ENCODE assay signal across 1 cellular context in the genomic region with DNA sequence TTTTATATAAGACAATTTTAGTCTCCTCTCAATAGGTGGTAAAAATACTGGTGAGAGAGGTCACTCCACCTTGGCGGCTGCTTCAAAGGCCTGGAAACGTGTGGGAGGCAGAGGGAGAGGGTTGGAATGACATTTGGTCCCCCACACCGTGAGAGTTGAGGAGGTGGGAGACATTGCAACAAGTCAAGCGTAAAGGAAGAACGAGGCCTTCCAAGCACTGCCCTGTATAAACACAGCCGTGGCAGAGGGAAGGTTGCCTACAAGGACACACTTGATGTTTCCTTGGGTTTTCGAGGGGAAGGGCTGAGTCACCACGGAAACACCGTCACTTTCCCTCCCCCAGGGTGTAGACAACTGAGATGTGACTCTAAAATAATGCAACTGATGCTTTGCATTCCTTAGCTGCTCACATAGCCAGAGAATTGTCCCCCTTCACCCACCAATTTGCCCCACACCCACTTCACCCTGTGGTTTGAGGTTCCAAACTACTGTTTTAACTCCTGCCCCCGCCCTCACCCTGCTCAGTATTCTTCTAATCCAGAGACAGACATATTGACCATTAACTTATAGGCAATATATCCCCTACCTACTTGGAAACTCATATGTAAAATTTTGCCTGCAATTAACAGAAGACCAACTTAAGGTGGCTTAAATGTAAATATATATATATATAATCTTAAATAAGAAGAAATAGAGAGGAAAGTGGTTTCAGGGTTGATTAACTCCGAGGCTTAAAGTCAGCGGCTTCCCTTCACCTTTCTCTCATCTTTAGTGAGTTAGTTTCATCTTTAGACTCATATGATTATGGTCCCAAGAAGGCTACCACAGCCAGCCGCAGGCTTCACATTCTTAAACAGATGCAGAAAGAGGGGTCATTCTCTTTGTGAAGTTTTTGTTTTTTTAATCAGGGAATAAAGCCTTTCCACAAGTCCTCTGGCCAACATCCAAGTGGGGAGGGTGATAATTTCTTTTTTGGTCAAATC.
TF ChIP-seq lines count a peak whose summit lies in the region.

No MANE protein-coding gene starts in this region.

TF ChIP-seq in IMR-90, 13 proteins besides CTCF, POLR2A, EP300 and RAD21 (continued from another document):
- TF ChIP-seq, protein P1, sequence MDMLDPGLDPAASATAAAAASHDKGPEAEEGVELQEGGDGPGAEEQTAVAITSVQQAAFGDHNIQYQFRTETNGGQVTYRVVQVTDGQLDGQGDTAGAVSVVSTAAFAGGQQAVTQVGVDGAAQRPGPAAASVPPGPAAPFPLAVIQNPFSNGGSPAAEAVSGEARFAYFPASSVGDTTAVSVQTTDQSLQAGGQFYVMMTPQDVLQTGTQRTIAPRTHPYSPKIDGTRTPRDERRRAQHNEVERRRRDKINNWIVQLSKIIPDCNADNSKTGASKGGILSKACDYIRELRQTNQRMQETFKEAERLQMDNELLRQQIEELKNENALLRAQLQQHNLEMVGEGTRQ (IDR thresholded peaks at IDR 0.05; ENCODE audit: low read depth, low read length), result no peak
- TF ChIP-seq, protein P2, sequence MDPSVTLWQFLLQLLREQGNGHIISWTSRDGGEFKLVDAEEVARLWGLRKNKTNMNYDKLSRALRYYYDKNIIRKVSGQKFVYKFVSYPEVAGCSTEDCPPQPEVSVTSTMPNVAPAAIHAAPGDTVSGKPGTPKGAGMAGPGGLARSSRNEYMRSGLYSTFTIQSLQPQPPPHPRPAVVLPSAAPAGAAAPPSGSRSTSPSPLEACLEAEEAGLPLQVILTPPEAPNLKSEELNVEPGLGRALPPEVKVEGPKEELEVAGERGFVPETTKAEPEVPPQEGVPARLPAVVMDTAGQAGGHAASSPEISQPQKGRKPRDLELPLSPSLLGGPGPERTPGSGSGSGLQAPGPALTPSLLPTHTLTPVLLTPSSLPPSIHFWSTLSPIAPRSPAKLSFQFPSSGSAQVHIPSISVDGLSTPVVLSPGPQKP (IDR thresholded peaks at IDR 0.05; ENCODE audit: borderline replicate concordance, low read depth, low read length), result no peak
- TF ChIP-seq CHD1 (IDR thresholded peaks at IDR 0.05; ENCODE audit: low read depth, low read length) (no peak), FOS (IDR thresholded peaks at IDR 0.05; ENCODE audit: low read depth, low read length) (0 out of 2 replicates have a peak, but pooled peaks have one; percentile 16), CEBPB (IDR thresholded peaks at IDR 0.05; ENCODE audit: low read depth, low read length) (peak; percentile 17; the same call in 1 of the 2 replicates), RCOR1 (IDR thresholded peaks at IDR 0.05; ENCODE audit: insufficient replicate concordance, low read length) (no peak), MAFK (IDR thresholded peaks at IDR 0.05; ENCODE audit: low read depth, low read length) (no peak), SMC3 (IDR thresholded peaks at IDR 0.05; ENCODE audit: low read depth, low read length) (no peak), NFE2L2 (IDR thresholded peaks at IDR 0.05; ENCODE audit: low read depth, low read length) (peak; percentile 25; the same call in 1 of the 2 replicates), BHLHE40 (IDR thresholded peaks at IDR 0.05; ENCODE audit: low read depth, low read length) (no peak), RFX5 (IDR thresholded peaks at IDR 0.05; ENCODE audit: low read depth, low read length) (no peak)
